ENCODE assay signal across 1 cellular context in genomic region chr17:68456529-68457167, GRCh38.
TF ChIP-seq lines count a peak whose summit lies in the region.

No MANE protein-coding gene starts in this region.

TF ChIP-seq in HCT116, 20 proteins besides CTCF, POLR2A, EP300 and RAD21 (continued from another document):
- no peak for TF ChIP-seq ZBTB33 (IDR thresholded peaks at IDR 0.05; ENCODE audit: extremely low read depth, insufficient replicate concordance, low read length)
TF ChIP-seq in HCT116: peak in this region for 3.
